22 cellular contexts compared by ENCODE assay signal in genomic region chr1:169904834-169905233, GRCh38.
"Had no signal": no experiment of that assay in that cellular context is flagged by ENCODE, and none has a peak within 500 bp of the region (broad histone marks: within the 10 kb centered on the region; RNA-seq: fewer than 3 reads in every experiment).

No MANE protein-coding gene starts in this region.

- H3K27ac Mint-ChIP-seq: activated CD8-positive, alpha-beta memory T cell treated with anti-CD3 and anti-CD28 coated beads, Interleukin-2, amount 10 ng/mL, durations not matched to agents 7 days and 5 days; activated naive CD4-positive, alpha-beta T cell treated with anti-CD3 and anti-CD28 coated beads for 36 hours; activated naive CD8-positive, alpha-beta T cell; activated T-helper 17 cell treated with anti-CD3 and anti-CD28 coated beads, Interleukin-2, amount 50 U/mL, for 72 hours; T-helper 1 cell treated with Interleukin-12 subunit alpha and Interleukin-12 subunit beta and Interleukin-4 antibody, amounts not matched to agents 30 μg/mL and 1 μg/mL, for 36 hours had no signal

- DNase-seq: activated CD4-positive, alpha-beta T cell treated with anti-CD3 and anti-CD28 coated beads for 4 hours; activated CD8-positive, alpha-beta memory T cell treated with anti-CD3 and anti-CD28 coated beads, Interleukin-2, amount 10 ng/mL, durations not matched to agents 7 days and 5 days; activated gamma-delta T cell; activated naive CD4-positive, alpha-beta T cell treated with anti-CD3 and anti-CD28 coated beads for 36 hours; activated T-cell treated with anti-CD3 and anti-CD28 coated beads, Interleukin-2, amount 50 U/mL, for 4 hours; adrenal gland; anterior cingulate cortex; colonic mucosa; MG63; NCI-H1105; NCI-H1436; NCI-H1694 treated with DMSO at 0.1 percent for 48 hours; NCI-H2081; NCI-H524; PC-3; SHP77 had no signal

- H3K4me3 Mint-ChIP-seq: activated CD8-positive, alpha-beta memory T cell treated with anti-CD3 and anti-CD28 coated beads, Interleukin-2, amount 10 ng/mL, durations not matched to agents 7 days and 5 days; activated naive CD4-positive, alpha-beta T cell treated with anti-CD3 and anti-CD28 coated beads for 36 hours; activated naive CD8-positive, alpha-beta T cell; activated T-cell treated with anti-CD3 and anti-CD28 coated beads, Interleukin-2, amount 50 U/mL, for 4 hours; activated T-helper 17 cell treated with anti-CD3 and anti-CD28 coated beads, Interleukin-2, amount 50 U/mL, for 72 hours; T-helper 1 cell treated with Interleukin-12 subunit alpha and Interleukin-12 subunit beta and Interleukin-4 antibody, amounts not matched to agents 30 μg/mL and 1 μg/mL, for 36 hours had no signal

- ATAC-seq: activated CD4-positive, CD25-positive, alpha-beta regulatory T cell treated with anti-CD3 and anti-CD28 coated beads, Interleukin-2, amount 50 U/mL, for 24 hours; activated CD8-positive, alpha-beta memory T cell treated with anti-CD3 and anti-CD28 coated beads, Interleukin-2, amount 10 ng/mL, durations not matched to agents 7 days and 5 days; activated T-cell treated with anti-CD3 and anti-CD28 coated beads, Interleukin-2, amount 50 U/mL, for 4 hours; activated T-helper 17 cell treated with anti-CD3 and anti-CD28 coated beads, Interleukin-2, amount 50 U/mL, for 72 hours; PC-3; SK-N-SH treated with all-trans-retinoic acid at 6 μM for 48 hours had no signal

- H3K36me3 Mint-ChIP-seq: activated naive CD8-positive, alpha-beta T cell had no signal

- H3K9me3 Mint-ChIP-seq: activated T-helper 17 cell treated with anti-CD3 and anti-CD28 coated beads, Interleukin-2, amount 50 U/mL, for 72 hours; T-helper 1 cell treated with Interleukin-12 subunit alpha and Interleukin-12 subunit beta and Interleukin-4 antibody, amounts not matched to agents 30 μg/mL and 1 μg/mL, for 36 hours had no signal

- H3K4me3 ChIP-seq: adrenal gland, colonic mucosa, MG63, SJSA1 had no signal

- H3K27me3 Mint-ChIP-seq: activated naive CD8-positive, alpha-beta T cell; activated T-helper 17 cell treated with anti-CD3 and anti-CD28 coated beads, Interleukin-2, amount 50 U/mL, for 72 hours had no signal
